Comparison of ENCODE assay signal across 31 cellular contexts in the genomic region with DNA sequence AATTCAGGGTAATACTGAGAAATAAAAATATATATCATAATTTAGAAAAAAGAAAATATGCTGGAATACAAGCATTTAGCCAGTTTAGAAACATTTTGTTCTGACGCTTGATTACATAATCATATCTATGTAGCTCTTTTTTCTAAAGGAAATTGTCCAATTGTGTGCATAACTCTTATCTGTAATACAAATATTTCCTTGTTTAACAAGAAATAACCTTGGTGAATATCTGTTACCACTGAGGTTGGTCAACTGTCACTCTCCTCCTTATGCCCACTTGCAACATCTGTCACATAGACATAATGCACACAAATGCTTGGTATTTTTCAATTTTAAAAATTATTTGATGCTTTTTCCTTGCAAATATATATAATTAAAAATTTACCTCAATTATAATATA.
"Had no signal": no experiment of that assay in that cellular context is flagged by ENCODE, and none has a peak within 500 bp of the region (broad histone marks: within the 10 kb centered on the region; RNA-seq: fewer than 3 reads in every experiment).

No MANE protein-coding gene starts in this region.

- H3K27me3 ChIP-seq: brain microvascular endothelial cell, cardiac muscle cell, colonic mucosa, SJCRH30 had no signal

- H3K27ac ChIP-seq: brain microvascular endothelial cell, cardiac muscle cell, colonic mucosa, SJCRH30 had no signal

- ATAC-seq: activated CD8-positive, alpha-beta memory T cell treated with anti-CD3 and anti-CD28 coated beads, Interleukin-2, amount 10 ng/mL, durations not matched to agents 7 days and 5 days; activated naive CD4-positive, alpha-beta T cell treated with anti-CD3 and anti-CD28 coated beads, Interleukin-2, amount 50 U/mL, for 72 hours; activated naive CD8-positive, alpha-beta T cell treated with anti-CD3 and anti-CD28 coated beads, Interleukin-2, amount 50 U/mL, for 24 hours; Panc1 had no signal

- H3K36me3 ChIP-seq: brain microvascular endothelial cell, cardiac muscle cell, colonic mucosa, SJCRH30 had no signal

- FAIRE-seq: astrocyte had no signal

- H3K4me2 ChIP-seq: SK-N-SH had no signal

- H3K4me3 ChIP-seq: cardiac muscle cell, colonic mucosa, SJCRH30 had no signal

- H3K9ac ChIP-seq: SK-N-SH had no signal

- H3K4me1 ChIP-seq: colonic mucosa, SJCRH30 had no signal

- DNase-seq: activated B cell treated with CpG ODN at 0.5 μM for 24 hours; activated CD4-positive, alpha-beta T cell treated with anti-CD3 and anti-CD28 coated beads for 1 hour; activated CD4-positive, alpha-beta T cell treated with anti-CD3 and anti-CD28 coated beads, Interleukin-2, amount 10 ng/mL, durations not matched to agents 24 days and 14 days; activated CD4-positive, alpha-beta T cell treated with anti-CD3 and anti-CD28 coated beads, Interleukin-2, amount 50 U/mL, for 48 hours; activated CD8-positive, alpha-beta memory T cell treated with anti-CD3 and anti-CD28 coated beads, Interleukin-2, amount 10 ng/mL, durations not matched to agents 7 days and 5 days; activated effector memory CD4-positive, alpha-beta T cell treated with anti-CD3 and anti-CD28 coated beads, Interleukin-2, amount 50 U/mL, for 16 hours; activated naive CD4-positive, alpha-beta T cell treated with Interleukin-2 at 50 U/mL for 16 hours; activated naive CD8-positive, alpha-beta T cell treated with anti-CD3 and anti-CD28 coated beads, Interleukin-2, amount 50 U/mL, for 24 hours; activated T-cell treated with anti-CD3 and anti-CD28 coated beads, Interleukin-2, amount 50 U/mL, for 24 hours; amygdala; brain microvascular endothelial cell; cerebellar nuclear complex; colonic mucosa; Kasumi-1; NCI-H1092; NCI-H1417; NCI-H1694 treated with DMSO at 0.1 percent for 48 hours; NCI-H2029 treated with DMSO at 0.1 percent for 48 hours; NCI-H510A treated with DMSO at 0.1 percent for 48 hours; NCI-H69; NK-92 treated with Interleukin-12 subunit alpha and Interleukin-12 subunit beta, amount 100 ng/mL, for 24 hours; OCI-M1; Right ventricle myocardium superior; RPMI8226; SJCRH30; SK-N-SH; T-helper 1 cell had no signal

- H3K9me3 ChIP-seq: colonic mucosa, SJCRH30, SK-N-SH had no signal
